ENCODE assay signal across 24 cellular contexts in genomic region chr2:73918856-73919255, GRCh38. TPM values are rescaled to one million over a fixed set of nuclear protein-coding genes. Genes with fewer than 3 reads are reported as not detected.
"Had no signal": no experiment of that assay in that cellular context is flagged by ENCODE, and none has a peak within 500 bp of the region (broad histone marks: within the 10 kb centered on the region; RNA-seq: fewer than 3 reads in every experiment).

No MANE protein-coding gene starts in this region.

- H3K9me3 ChIP-seq: neutrophil, pancreas, suprapubic skin, vagina had no signal

- H3K27ac ChIP-seq: coronary artery, neutrophil, pancreas, suprapubic skin, vagina had no signal

- ATAC-seq: left lobe of liver; natural killer cell treated with Interleukin-12 subunit alpha and Interleukin-12 subunit beta and Interleukin-15 and Interleukin-18, amount 100 ng/mL, for 72 hours; pancreas; sciatic nerve; stimulated activated effector memory CD8-positive, alpha-beta T cell treated with anti-CD3 and anti-CD28 coated beads, Interleukin-12 subunit alpha, Interleukin-12 subunit beta, amount 100 ng/mL, for 72 hours; stimulated activated naive CD8-positive, alpha-beta T cell treated with anti-CD3 and anti-CD28 coated beads, Interleukin-15, Interleukin-2, amounts not matched to agents 100 U/mL and 50 U/mL, for 24 hours had no signal

- H3K36me3 ChIP-seq: neutrophil, pancreas, suprapubic skin, vagina had no signal

- H3K4me3 ChIP-seq: coronary artery, lung, pancreas, suprapubic skin, vagina had no signal

- H3K27me3 ChIP-seq: neutrophil, pancreas, vagina had no signal

- FAIRE-seq: endometrium, frontal cortex, kidney, pancreas had no signal

- H3K4me1 ChIP-seq: pancreas, suprapubic skin, vagina had no signal

- DNase-seq: dermis blood vessel endothelial cell; effector memory CD4-positive, alpha-beta T cell; erythroblast; head of caudate nucleus; kidney; naive B cell; pancreas; stimulated activated CD4-positive, alpha-beta T cell treated with anti-CD3 and anti-CD28 coated beads, Interleukin-2, amount 100 ng/mL, for 24 hours; stimulated activated CD4-positive, alpha-beta T cell treated with anti-CD3 and anti-CD28 coated beads, Interleukin-4, amount 100 ng/mL, for 24 hours; stimulated activated naive CD8-positive, alpha-beta T cell treated with anti-CD3 and anti-CD28 coated beads, Interleukin-15, Interleukin-2, amounts not matched to agents 100 U/mL and 50 U/mL, for 24 hours; trophoblast cell had no signal

RNA-seq across cellular contexts. Expression of gene ACTG2, which starts 26.0 kb away (rescaled TPM):
- total RNA-seq: dermis blood vessel endothelial cell; natural killer cell treated with Interleukin-12 subunit alpha and Interleukin-12 subunit beta and Interleukin-15 and Interleukin-18, amount 100 ng/mL, for 72 hours; neural crest cell; pulmonary artery endothelial cell had no signal
